In genomic region chr4:27149541-27150212, GRCh38 we compare ENCODE assay signal across 25 cellular contexts.
DNase-seq lines count a peak whose midpoint lies in the region; ATAC-seq and TF ChIP-seq lines count a peak whose summit lies in the region.
"Had no signal": no experiment of that assay in that cellular context is flagged by ENCODE, and none has a peak within 500 bp of the region (broad histone marks: within the 10 kb centered on the region; RNA-seq: fewer than 3 reads in every experiment).

No MANE protein-coding gene starts in this region.

- H3K4me3 ChIP-seq in fibroblast of the aortic adventitia (ENCODE audit: low read depth, low read length) (no peak overlapping the region), skeletal muscle cell (ENCODE audit: low read depth, low read length) (no peak overlapping the region)
- H3K4me3 ChIP-seq: coronary artery, right atrium auricular region, tibial nerve had no signal

- CTCF ChIA-PET in activated CD4-positive, alpha-beta T cell treated with anti-CD3 and anti-CD28 coated beads for 36 hours (lab: Charles Lee): no interaction called here

- H3K36me3 Mint-ChIP-seq in activated CD4-positive, alpha-beta T cell treated with anti-CD3 and anti-CD28 coated beads for 36 hours (ENCODE audit: low read depth): no peaks in the 10 kb centered on the region
- H3K36me3 Mint-ChIP-seq: activated naive CD4-positive, alpha-beta T cell treated with anti-CD3 and anti-CD28 coated beads, Interleukin-2, amount 10 ng/mL, durations not matched to agents 7 days and 5 days had no signal

- in situ Hi-C loops in SK-MEL-5 (cut with HindIII; ENCODE audit: low pct_unique_long_range_greater_than_20kb, low sequenced_read_pairs): no loop called here

- POLR2A ChIA-PET in activated CD4-positive, alpha-beta T cell treated with anti-CD3 and anti-CD28 coated beads for 36 hours (lab: Charles Lee): no interaction called here

- H3K9me3 Mint-ChIP-seq in activated CD4-positive, alpha-beta T cell treated with anti-CD3 and anti-CD28 coated beads for 36 hours (ENCODE audit: low read depth): no peaks in the 10 kb centered on the region
- H3K9me3 Mint-ChIP-seq: activated naive CD4-positive, alpha-beta T cell treated with anti-CD3 and anti-CD28 coated beads, Interleukin-2, amount 10 ng/mL, durations not matched to agents 7 days and 5 days had no signal

- peaks cover 3% of the 10 kb centered on the region for H3K27me3 Mint-ChIP-seq in activated CD4-positive, alpha-beta T cell treated with anti-CD3 and anti-CD28 coated beads for 36 hours
- H3K27me3 Mint-ChIP-seq: activated naive CD4-positive, alpha-beta T cell treated with anti-CD3 and anti-CD28 coated beads, Interleukin-2, amount 10 ng/mL, durations not matched to agents 7 days and 5 days had no signal

- no peak overlapping the region for H3K4me3 Mint-ChIP-seq in activated CD4-positive, alpha-beta T cell treated with anti-CD3 and anti-CD28 coated beads for 36 hours
- H3K4me3 Mint-ChIP-seq: activated B cell treated with CpG ODN at 0.5 μM for 24 hours; activated CD8-positive, alpha-beta T cell treated with anti-CD3 and anti-CD28 coated beads for 36 hours; activated naive CD4-positive, alpha-beta T cell treated with anti-CD3 and anti-CD28 coated beads, Interleukin-2, amount 10 ng/mL, durations not matched to agents 7 days and 5 days; activated T-cell treated with anti-CD3 and anti-CD28 coated beads, Interleukin-2, amount 50 U/mL, for 24 hours had no signal

- peak; percentile 62 for DNase-seq in ELR (ENCODE audit: low read depth)
- peak; percentile 30 for DNase-seq in SK-MEL-5 (ENCODE audit: low read depth, low spot score)
- peak; percentile 71 for DNase-seq in fibroblast of the aortic adventitia (ENCODE audit: low read depth)
- DNase-seq in skeletal muscle cell (ENCODE audit: low read depth): peak; percentile 85
- no peak for DNase-seq in midbrain (lab: John Stamatoyannopoulos, UW)
- DNase-seq in NCI-H774 (lab: John Stamatoyannopoulos, UW): no peak
- DNase-seq in activated CD4-positive, alpha-beta T cell treated with anti-CD3 and anti-CD28 coated beads for 36 hours: no peak
- no peak for DNase-seq in cerebellar cortex (ENCODE audit: low spot score)
- DNase-seq: activated B cell treated with CpG ODN at 0.5 μM for 24 hours; activated CD8-positive, alpha-beta T cell treated with anti-CD3 and anti-CD28 coated beads for 36 hours; activated naive CD4-positive, alpha-beta T cell treated with anti-CD3 and anti-CD28 coated beads, Interleukin-2, amount 10 ng/mL, durations not matched to agents 7 days and 5 days; activated T-cell treated with anti-CD3 and anti-CD28 coated beads, Interleukin-2, amount 50 U/mL, for 24 hours; aorta; Caco-2; NCI-H1436; NCI-H2171 treated with DMSO at 0.1 percent for 48 hours; NCI-H69; nucleus accumbens; OCI-M1; stimulated activated CD4-positive, alpha-beta T cell treated with anti-CD3 and anti-CD28 coated beads, Interleukin-15, amount 100 ng/mL, for 24 hours had no signal

- H3K4me1 Mint-ChIP-seq in activated CD4-positive, alpha-beta T cell treated with anti-CD3 and anti-CD28 coated beads for 36 hours: no peaks in the 10 kb centered on the region
- H3K4me1 Mint-ChIP-seq: activated B cell treated with CpG ODN at 0.5 μM for 24 hours; activated naive CD4-positive, alpha-beta T cell treated with anti-CD3 and anti-CD28 coated beads, Interleukin-2, amount 10 ng/mL, durations not matched to agents 7 days and 5 days had no signal

- ATAC-seq in activated CD4-positive, alpha-beta T cell treated with anti-CD3 and anti-CD28 coated beads for 36 hours: no peak
- ATAC-seq: activated CD8-positive, alpha-beta T cell treated with anti-CD3 and anti-CD28 coated beads for 36 hours; foreskin keratinocyte; left lobe of liver had no signal

- no peak overlapping the region for H3K27ac Mint-ChIP-seq in activated CD4-positive, alpha-beta T cell treated with anti-CD3 and anti-CD28 coated beads for 36 hours
- H3K27ac Mint-ChIP-seq: activated B cell treated with CpG ODN at 0.5 μM for 24 hours; activated CD8-positive, alpha-beta T cell treated with anti-CD3 and anti-CD28 coated beads for 36 hours; activated naive CD4-positive, alpha-beta T cell treated with anti-CD3 and anti-CD28 coated beads, Interleukin-2, amount 10 ng/mL, durations not matched to agents 7 days and 5 days; activated T-cell treated with anti-CD3 and anti-CD28 coated beads, Interleukin-2, amount 50 U/mL, for 24 hours had no signal

- intact Hi-C loops in activated CD4-positive, alpha-beta T cell treated with anti-CD3 and anti-CD28 coated beads for 36 hours (cut with DNase I, micrococcal nuclease): no loop called here

- no peak for TF ChIP-seq CTCF in fibroblast of the aortic adventitia (IDR thresholded peaks at IDR 0.05; ENCODE audit: insufficient read depth, low read length)

Comparison
In these comparisons a context has a peak if more than half of its experiments do, and no peak if none do; other contexts are left out.
1. DNase-seq: peak in ELR (single experiment), SK-MEL-5 (single experiment), fibroblast of the aortic adventitia (single experiment) and skeletal muscle cell (single experiment); none in midbrain (single experiment), NCI-H774 (single experiment), activated CD4-positive, alpha-beta T cell treated with anti-CD3 and anti-CD28 coated beads for 36 hours (single experiment) and cerebellar cortex (single experiment).